In genomic region chr3:52052831-52053306, GRCh38 we compare ENCODE assay signal across 8 cellular contexts. TPM values are rescaled to one million over a fixed set of nuclear protein-coding genes. Genes with fewer than 3 reads are reported as not detected.
DNase-seq lines count a peak whose midpoint lies in the region; ATAC-seq and TF ChIP-seq lines count a peak whose summit lies in the region.

No MANE protein-coding gene starts in this region.

- no peak for ATAC-seq in GM18907 (IDR thresholded peaks at IDR 0.05; ENCODE audit: unreplicated experiment)

- intact Hi-C loops in MCF 10A (cut with micrococcal nuclease), result loop anchor here (1.0 to 2.0 kb wide), 5 partner anchors 52 to 286 kb away; partner anchors contain the start of gene PARP3

- H3K4me3 ChIP-seq in skeletal muscle satellite cell (ENCODE audit: low read length), result peak overlapping the region; percentile 94

- BruUV-seq in MCF 10A (replicated peaks; lab: Mats Ljungman, UMichigan), result no TSS peak

- H3K9me3 Mint-ChIP-seq in MCF 10A (ENCODE audit: unreplicated experiment) (no peaks in the 10 kb centered on the region), immature natural killer cell (no peaks in the 10 kb centered on the region)

- TF ChIP-seq CTCF in MCF 10A (IDR thresholded peaks at IDR 0.05; ENCODE audit: unreplicated experiment), result peak; percentile 26

- H3K27ac Mint-ChIP-seq in MCF 10A (ENCODE audit: low read depth, unreplicated experiment) (peak overlapping the region; percentile 47), immature natural killer cell (peak overlapping the region; percentile 86 to 96 (median 95))

- DNase-seq in DMS153 (lab: John Stamatoyannopoulos, UW) (peak; percentile 32), DMS153 treated with DMSO at 0.1 percent for 48 hours (lab: John Stamatoyannopoulos, UW; ENCODE audit: unreplicated experiment) (no peak), SKM-1 (lab: John Stamatoyannopoulos, UW; ENCODE audit: unreplicated experiment) (peak; percentile 61), MCF 10A (ENCODE audit: unreplicated experiment) (peak; percentile 87), immature natural killer cell (peak; percentile 43 to 53 (median 45)), DMS79 treated with DMSO at 0.1 percent for 48 hours (lab: John Stamatoyannopoulos, UW) (no peak)

- H3K9ac ChIP-seq in skeletal muscle satellite cell (ENCODE audit: low read depth, low read length), result peak overlapping the region; percentile 81

- no peaks in the 10 kb centered on the region for H3K9me3 ChIP-seq in skeletal muscle satellite cell (replicated peaks; ENCODE audit: low read length)

- H3K27me3 ChIP-seq in skeletal muscle satellite cell (ENCODE audit: control insufficient read depth, insufficient read depth, low read length), result no peaks in the 10 kb centered on the region

- CTCF ChIA-PET in MCF 10A (lab: Yijun Ruan, JAX), result interaction anchor here (0.5 to 8.5 kb wide), 49 partner anchors 8 to 1057 kb away, joined by 3 to 116 read pairs (median 5); partner anchors contain the start of genes ABHD14B, ACY1, GLYCTK and PARP3

- H3K4me1 Mint-ChIP-seq in MCF 10A (ENCODE audit: insufficient read depth, unreplicated experiment), result peaks cover 42% of the 10 kb centered on the region
- H3K4me1 Mint-ChIP-seq in immature natural killer cell, result peaks cover 64 to 67% of the 10 kb centered on the region in 2 donors

- H3K36me3 Mint-ChIP-seq in MCF 10A (ENCODE audit: insufficient read depth, unreplicated experiment), result peaks cover 71% of the 10 kb centered on the region
- H3K36me3 Mint-ChIP-seq in immature natural killer cell, result peaks cover 0 to 8% (median 0%) of the 10 kb centered on the region in 3 donors

- H3K4me3 Mint-ChIP-seq in MCF 10A (ENCODE audit: unreplicated experiment) (peak overlapping the region; percentile 72), immature natural killer cell (peak overlapping the region; percentile 78 to 91 (median 80))

- H3K4me1 ChIP-seq in skeletal muscle satellite cell (ENCODE audit: control insufficient read depth, insufficient read depth, low read length), result peaks cover 48% of the 10 kb centered on the region

- H3K27me3 Mint-ChIP-seq in MCF 10A (ENCODE audit: insufficient read depth, unreplicated experiment), result no peaks in the 10 kb centered on the region
- peaks cover 2 to 17% (median 11%) of the 10 kb centered on the region in 3 donors for H3K27me3 Mint-ChIP-seq in immature natural killer cell (ENCODE audit: low read depth in 3 of 3)

- POLR2A ChIA-PET in MCF 10A (lab: Yijun Ruan, JAX), result interaction anchor here (0.6 to 6.1 kb wide), 23 partner anchors 7 to 1754 kb away, joined by 3 to 101 read pairs (median 7); partner anchors contain the start of genes ABHD14B, HYAL3, NAA80 and PARP3

- peak overlapping the region; percentile 97 for H3K4me2 ChIP-seq in skeletal muscle satellite cell (ENCODE audit: low read length)

- peaks cover 54% of the 10 kb centered on the region for H3K36me3 ChIP-seq in skeletal muscle satellite cell (ENCODE audit: insufficient read depth, low read length)

RNA-seq across cellular contexts. Expression of gene DUSP7, which starts 3.5 kb away (rescaled TPM):
- 67.4 and 69.1 TPM in 2 replicates for total RNA-seq in MCF 10A (2022)
- polyA plus RNA-seq in immature natural killer cell, result 1 to 10 TPM; 1.2 to 4.3 (median 1.6) TPM
- 11.4 and 12.2 TPM in 2 replicates for total RNA-seq in skeletal muscle satellite cell (2012; rRNA removed)

RNA-seq across cellular contexts. Expression of gene RPL29, which starts 57.2 kb away (rescaled TPM):
- 1,551 and 1,602 TPM in 2 replicates for total RNA-seq in MCF 10A (2022)
- polyA plus RNA-seq in immature natural killer cell, result 1,000 to 10,000 TPM in 1 of 3 donors, 100 to 1,000 TPM in 2; 501 to 1,073 (median 800) TPM
- 1,323 and 2,006 TPM in 2 replicates for total RNA-seq in skeletal muscle satellite cell (2012; rRNA removed)

Comparison
In these comparisons a context has a peak if more than half of its experiments do, and no peak if none do; other contexts are left out.
1. DNase-seq: peak in DMS153 (single experiment), SKM-1 (single experiment), MCF 10A (single experiment) and immature natural killer cell (3 of 3); none in DMS153 treated with DMSO at 0.1 percent for 48 hours (single experiment) and DMS79 treated with DMSO at 0.1 percent for 48 hours (single experiment).